In the genomic region with DNA sequence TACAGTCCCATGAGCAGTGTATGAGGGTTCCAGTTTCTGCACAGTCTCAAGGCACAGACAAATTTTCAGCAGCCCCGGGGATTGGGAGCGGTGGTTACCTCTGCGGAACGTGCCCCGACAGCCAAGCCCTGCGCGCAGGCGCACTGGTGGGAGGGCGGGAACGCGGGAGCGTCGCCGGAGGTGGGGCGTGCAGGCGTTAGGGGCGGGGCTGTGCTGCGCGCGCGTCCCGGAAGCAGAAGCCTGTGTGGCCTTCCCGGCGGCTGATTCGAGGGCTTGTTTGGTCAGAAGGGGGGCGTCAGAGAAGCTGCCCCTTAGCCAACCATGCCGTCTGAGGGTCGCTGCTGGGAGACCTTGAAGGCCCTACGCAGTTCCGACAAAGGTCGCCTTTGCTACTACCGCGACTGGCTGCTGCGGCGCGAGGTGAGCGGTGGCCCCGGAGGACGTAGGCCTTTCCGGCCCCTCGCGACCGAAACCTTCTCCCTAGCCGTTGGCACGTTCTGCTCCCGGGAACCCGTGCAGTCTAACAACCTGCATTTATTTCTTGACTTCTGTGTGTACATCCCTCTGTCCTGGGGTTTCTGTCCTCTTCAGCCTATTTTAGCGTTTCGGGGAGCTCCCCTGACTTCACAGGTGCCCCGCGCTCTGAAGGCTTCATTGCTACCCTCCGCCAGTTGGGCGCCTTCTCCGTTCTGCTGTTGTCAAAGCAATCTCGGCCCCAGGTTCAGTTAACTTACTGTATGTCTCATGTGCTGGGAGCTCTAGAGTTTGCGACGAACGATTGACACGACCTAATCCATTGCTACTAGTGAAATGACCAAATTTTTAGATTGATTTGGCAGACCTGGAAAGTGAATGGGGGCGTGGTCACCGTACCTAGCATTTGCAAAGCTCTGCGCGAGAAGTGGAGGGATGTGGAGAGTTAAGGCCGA, we compare ENCODE assay signal across 8 cellular contexts. TPM values are rescaled to one million over a fixed set of nuclear protein-coding genes. Genes with fewer than 3 reads are reported as not detected.
A peak's percentile ranks its signal among the peaks of the same experiment; 100 is the strongest.
DNase-seq lines count a peak whose midpoint lies in the region; ATAC-seq and TF ChIP-seq lines count a peak whose summit lies in the region.

A gene with protein sequence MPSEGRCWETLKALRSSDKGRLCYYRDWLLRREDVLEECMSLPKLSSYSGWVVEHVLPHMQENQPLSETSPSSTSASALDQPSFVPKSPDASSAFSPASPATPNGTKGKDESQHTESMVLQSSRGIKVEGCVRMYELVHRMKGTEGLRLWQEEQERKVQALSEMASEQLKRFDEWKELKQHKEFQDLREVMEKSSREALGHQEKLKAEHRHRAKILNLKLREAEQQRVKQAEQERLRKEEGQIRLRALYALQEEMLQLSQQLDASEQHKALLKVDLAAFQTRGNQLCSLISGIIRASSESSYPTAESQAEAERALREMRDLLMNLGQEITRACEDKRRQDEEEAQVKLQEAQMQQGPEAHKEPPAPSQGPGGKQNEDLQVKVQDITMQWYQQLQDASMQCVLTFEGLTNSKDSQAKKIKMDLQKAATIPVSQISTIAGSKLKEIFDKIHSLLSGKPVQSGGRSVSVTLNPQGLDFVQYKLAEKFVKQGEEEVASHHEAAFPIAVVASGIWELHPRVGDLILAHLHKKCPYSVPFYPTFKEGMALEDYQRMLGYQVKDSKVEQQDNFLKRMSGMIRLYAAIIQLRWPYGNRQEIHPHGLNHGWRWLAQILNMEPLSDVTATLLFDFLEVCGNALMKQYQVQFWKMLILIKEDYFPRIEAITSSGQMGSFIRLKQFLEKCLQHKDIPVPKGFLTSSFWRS (plus strand): TSS at position 235 of the 929 bp plus-strand sequence. CDS start 87 bp downstream, at position 322.

- no peak for TF ChIP-seq CTCF in colonic mucosa (IDR thresholded peaks at IDR 0.05)

- H3K27ac ChIP-seq in BLaER1 (peak within 1 kb of the TSS; percentile 81), colonic mucosa (peak within 1 kb of the TSS; percentile 80), layer of hippocampus (ENCODE audit: low read depth, low read length) (peak within 1 kb of the TSS; percentile 78)

- H3K36me3 ChIP-seq in BLaER1 = peaks cover 63% of the 10 kb centered on the region
- H3K36me3 ChIP-seq in colonic mucosa = peaks cover 5% of the 10 kb centered on the region

- peaks cover 12% of the 10 kb centered on the region for H4K20me1 ChIP-seq in BLaER1

- H3K9ac ChIP-seq in BLaER1 (peak within 1 kb of the TSS; percentile 89), colonic mucosa (ENCODE audit: low read depth in 2 of 2, low read length in 2 of 2) (peak within 1 kb of the TSS; percentile 94 to 99)

- ATAC-seq in GM19324 (IDR thresholded peaks at IDR 0.05; ENCODE audit: low FRiP score, unreplicated experiment) (peak; percentile 91), HG03460 (IDR thresholded peaks at IDR 0.05; ENCODE audit: unreplicated experiment) (peak; percentile 77)

- intact Hi-C loops in colonic mucosa (cut with DNase I) = no loop called here

- no peaks in the 10 kb centered on the region for H3K27me3 ChIP-seq in BLaER1
- no peaks in the 10 kb centered on the region for H3K27me3 ChIP-seq in colonic mucosa
- no peaks in the 10 kb centered on the region for H3K27me3 ChIP-seq in layer of hippocampus (ENCODE audit: control insufficient read depth, insufficient read depth, low read length)

- H3K4me3 ChIP-seq in BLaER1 (peak within 1 kb of the TSS; percentile 87), colonic mucosa (peak within 1 kb of the TSS; percentile 91)

- peak; percentile 70 to 92 for DNase-seq in NCI-H526 (lab: John Stamatoyannopoulos, UW)
- DNase-seq in activated CD4-positive, alpha-beta T cell treated with anti-CD3 and anti-CD28 coated beads for 48 hours = peak; percentile 98
- peak; percentile 98 for DNase-seq in colonic mucosa
- peak; percentile 97 to 99 for DNase-seq in stimulated activated CD4-positive, alpha-beta T cell treated with anti-CD3 and anti-CD28 coated beads, Interleukin-1b, Interleukin-23, amount 100 ng/mL, for 4 hours (ENCODE audit: low read depth in 2 of 2)

- H3K9me3 ChIP-seq in BLaER1 (no peaks in the 10 kb centered on the region), colonic mucosa (no peaks in the 10 kb centered on the region)

- H3K4me2 ChIP-seq in BLaER1 = peak within 1 kb of the TSS; percentile 94

- H3K4me1 ChIP-seq in BLaER1 (peaks cover 26% of the 10 kb centered on the region), colonic mucosa (peaks cover 12% of the 10 kb centered on the region)

RNA-seq across cellular contexts. Expression of the gene that starts here (rescaled TPM):
- 10 to 100 TPM; 30.7 to 44.5 TPM for total RNA-seq in colonic mucosa

Comparison
In these comparisons a context has a peak if more than half of its experiments do, and no peak if none do; other contexts are left out.
1. Peak in every context shown above with its lines: DNase-seq, ATAC-seq, H3K4me3 ChIP-seq and H3K27ac ChIP-seq.